2 cellular contexts compared by ENCODE assay signal in the genomic region with DNA sequence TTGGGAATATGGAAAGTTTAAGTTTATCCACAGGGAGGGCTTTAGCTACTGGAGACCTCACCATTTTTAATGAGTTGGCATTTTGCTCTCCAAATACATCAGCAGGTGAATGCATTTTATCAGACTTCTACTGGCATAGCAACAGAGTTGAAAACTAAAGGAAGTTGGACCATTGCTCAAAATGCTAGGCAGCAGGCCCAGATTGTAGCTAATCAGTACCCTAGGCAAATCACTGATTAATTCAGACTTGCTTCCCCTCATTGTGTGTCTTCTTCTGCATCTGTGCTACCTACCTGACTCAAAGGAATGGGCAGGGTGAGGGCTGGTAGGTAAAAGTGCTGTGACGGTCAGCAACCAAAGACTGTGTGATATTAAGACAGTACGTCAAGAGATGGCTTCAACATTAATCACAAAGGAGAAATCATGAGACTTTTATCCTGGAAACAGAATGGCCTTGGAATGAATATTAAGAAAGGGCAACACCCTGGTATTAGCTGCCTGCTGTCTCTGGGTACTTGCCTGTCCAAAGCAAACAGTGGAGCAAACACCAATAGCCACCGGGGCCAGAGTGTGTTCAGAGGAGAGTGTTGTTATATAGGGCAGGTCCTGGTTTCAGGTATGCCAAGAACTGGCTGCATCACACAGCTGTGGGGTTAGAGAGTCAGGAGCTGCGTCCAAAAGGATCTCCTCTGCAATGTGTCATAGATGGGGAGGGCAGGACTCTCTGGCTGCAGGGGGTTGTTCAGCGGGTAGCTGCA.
TF ChIP-seq lines count a peak whose summit lies in the region.

No MANE protein-coding gene starts in this region.

TF ChIP-seq in H1, 55 proteins besides CTCF, POLR2A, EP300 and RAD21:
- no peak for TF ChIP-seq CBX8 (IDR thresholded peaks at IDR 0.05; ENCODE audit: borderline replicate concordance, low read depth, low read length)
- TF ChIP-seq CBX5 (IDR thresholded peaks at IDR 0.05; ENCODE audit: low read depth, low read length): no peak
- no peak for TF ChIP-seq GABPA (IDR thresholded peaks at IDR 0.05; ENCODE audit: borderline replicate concordance, insufficient read depth, low read length)
- TF ChIP-seq, protein P1, sequence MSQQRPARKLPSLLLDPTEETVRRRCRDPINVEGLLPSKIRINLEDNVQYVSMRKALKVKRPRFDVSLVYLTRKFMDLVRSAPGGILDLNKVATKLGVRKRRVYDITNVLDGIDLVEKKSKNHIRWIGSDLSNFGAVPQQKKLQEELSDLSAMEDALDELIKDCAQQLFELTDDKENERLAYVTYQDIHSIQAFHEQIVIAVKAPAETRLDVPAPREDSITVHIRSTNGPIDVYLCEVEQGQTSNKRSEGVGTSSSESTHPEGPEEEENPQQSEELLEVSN (IDR thresholded peaks at IDR 0.05): no peak
- no peak for TF ChIP-seq POU5F1 (IDR thresholded peaks at IDR 0.05; ENCODE audit: low read depth, low read length)
- no peak for TF ChIP-seq SRF (IDR thresholded peaks at IDR 0.05; ENCODE audit: low read depth, low read length)
- TF ChIP-seq POLR2AphosphoS5 (IDR thresholded peaks at IDR 0.05; ENCODE audit: low read depth, low read length): no peak
- no peak for TF ChIP-seq KDM4A (IDR thresholded peaks at IDR 0.05; ENCODE audit: low read depth, low read length, severe bottlenecking)
- TF ChIP-seq MAFK (IDR thresholded peaks at IDR 0.05; ENCODE audit: low read depth, low read length): no peak
- no peak for TF ChIP-seq SIX5 (IDR thresholded peaks at IDR 0.05; ENCODE audit: low read depth, low read length)
- TF ChIP-seq CREB1 (IDR thresholded peaks at IDR 0.05): no peak
- TF ChIP-seq SUZ12 (IDR thresholded peaks at IDR 0.05; ENCODE audit: low read length): no peak
- no peak for TF ChIP-seq TCF12 (IDR thresholded peaks at IDR 0.05; ENCODE audit: low read depth, low read length)
- no peak for TF ChIP-seq EGR1 (IDR thresholded peaks at IDR 0.05; ENCODE audit: borderline replicate concordance, low read depth, low read length)
- TF ChIP-seq HDAC6 (IDR thresholded peaks at IDR 0.05; ENCODE audit: low read depth, low read length): no peak

TF ChIP-seq in liver, 16 proteins besides CTCF, POLR2A, EP300 and RAD21:
- TF ChIP-seq YY1 (IDR thresholded peaks at IDR 0.05): no peak
- TF ChIP-seq, protein P2, sequence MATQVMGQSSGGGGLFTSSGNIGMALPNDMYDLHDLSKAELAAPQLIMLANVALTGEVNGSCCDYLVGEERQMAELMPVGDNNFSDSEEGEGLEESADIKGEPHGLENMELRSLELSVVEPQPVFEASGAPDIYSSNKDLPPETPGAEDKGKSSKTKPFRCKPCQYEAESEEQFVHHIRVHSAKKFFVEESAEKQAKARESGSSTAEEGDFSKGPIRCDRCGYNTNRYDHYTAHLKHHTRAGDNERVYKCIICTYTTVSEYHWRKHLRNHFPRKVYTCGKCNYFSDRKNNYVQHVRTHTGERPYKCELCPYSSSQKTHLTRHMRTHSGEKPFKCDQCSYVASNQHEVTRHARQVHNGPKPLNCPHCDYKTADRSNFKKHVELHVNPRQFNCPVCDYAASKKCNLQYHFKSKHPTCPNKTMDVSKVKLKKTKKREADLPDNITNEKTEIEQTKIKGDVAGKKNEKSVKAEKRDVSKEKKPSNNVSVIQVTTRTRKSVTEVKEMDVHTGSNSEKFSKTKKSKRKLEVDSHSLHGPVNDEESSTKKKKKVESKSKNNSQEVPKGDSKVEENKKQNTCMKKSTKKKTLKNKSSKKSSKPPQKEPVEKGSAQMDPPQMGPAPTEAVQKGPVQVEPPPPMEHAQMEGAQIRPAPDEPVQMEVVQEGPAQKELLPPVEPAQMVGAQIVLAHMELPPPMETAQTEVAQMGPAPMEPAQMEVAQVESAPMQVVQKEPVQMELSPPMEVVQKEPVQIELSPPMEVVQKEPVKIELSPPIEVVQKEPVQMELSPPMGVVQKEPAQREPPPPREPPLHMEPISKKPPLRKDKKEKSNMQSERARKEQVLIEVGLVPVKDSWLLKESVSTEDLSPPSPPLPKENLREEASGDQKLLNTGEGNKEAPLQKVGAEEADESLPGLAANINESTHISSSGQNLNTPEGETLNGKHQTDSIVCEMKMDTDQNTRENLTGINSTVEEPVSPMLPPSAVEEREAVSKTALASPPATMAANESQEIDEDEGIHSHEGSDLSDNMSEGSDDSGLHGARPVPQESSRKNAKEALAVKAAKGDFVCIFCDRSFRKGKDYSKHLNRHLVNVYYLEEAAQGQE (IDR thresholded peaks at IDR 0.05): peak; percentile 55
